In the genomic region with DNA sequence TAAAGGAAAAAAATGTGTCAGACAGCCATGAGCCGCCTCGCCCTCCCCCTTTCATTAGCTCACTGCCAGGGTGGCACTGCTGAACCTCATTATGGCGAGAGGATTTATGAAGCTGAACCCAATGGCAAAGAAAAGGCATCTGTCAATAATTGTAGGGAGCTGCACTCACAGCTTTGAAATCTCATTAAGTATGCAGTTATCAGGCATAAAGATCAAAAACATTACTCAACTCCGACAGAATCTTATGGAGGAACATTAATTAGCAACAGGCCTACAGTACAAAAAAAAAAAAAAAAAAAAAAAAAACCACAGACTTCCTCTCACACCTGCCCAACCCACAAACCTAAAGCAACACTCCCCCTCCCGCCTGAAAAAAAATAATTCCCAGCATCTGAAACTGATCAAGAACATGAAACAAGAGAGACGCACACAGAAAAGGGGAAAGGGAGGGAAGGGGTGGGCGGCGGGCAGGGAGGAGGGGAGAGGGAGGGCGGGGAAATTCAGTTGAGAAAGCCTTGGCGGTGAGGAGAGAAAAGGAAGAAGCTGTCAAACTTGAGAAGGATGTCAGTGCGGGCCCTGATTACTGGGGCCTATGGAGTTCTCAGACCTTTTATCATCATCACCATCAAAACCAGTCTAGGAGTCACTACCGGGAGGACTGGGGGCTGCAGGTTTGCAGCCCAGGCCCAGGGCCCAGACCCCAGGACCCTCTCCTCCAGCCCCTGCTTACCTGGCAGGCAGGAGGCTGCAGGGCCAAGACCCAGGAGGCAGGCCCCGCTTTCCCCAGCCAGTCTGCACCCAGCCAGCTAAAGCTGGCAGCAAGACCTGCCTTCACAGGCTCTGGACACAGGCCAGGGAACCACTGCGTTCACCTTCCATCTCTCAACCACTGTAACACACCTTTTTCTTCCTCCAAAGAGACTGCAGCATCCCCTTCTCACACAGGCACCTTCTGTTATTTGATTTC, we compare ENCODE assay signal across 8 cellular contexts. TPM values are rescaled to one million over a fixed set of nuclear protein-coding genes. Genes with fewer than 3 reads are reported as not detected.
DNase-seq lines count a peak whose midpoint lies in the region; ATAC-seq and TF ChIP-seq lines count a peak whose summit lies in the region.

No MANE protein-coding gene starts in this region.

- H3K4me3 ChIP-seq in HFF-Myc (replicated peaks; ENCODE audit: low read depth, low read length) (no peak overlapping the region), tibial nerve (no peak overlapping the region)

- no peak for TF ChIP-seq CTCF in AG09319 (IDR thresholded peaks at IDR 0.05; ENCODE audit: low read depth, low read length)
- TF ChIP-seq CTCF in HFF-Myc (IDR thresholded peaks at IDR 0.05; ENCODE audit: low read depth, low read length, missing control alignments), result no peak
- TF ChIP-seq CTCF in tibial nerve (IDR thresholded peaks at IDR 0.05), result no peak

- H3K27ac ChIP-seq in tibial nerve, result peak overlapping the region in 2 of 4 donors; percentile 32 to 75

- peaks cover 31% of the 10 kb centered on the region for H3K4me1 Mint-ChIP-seq in activated CD4-positive, alpha-beta memory T cell treated with anti-CD3 and anti-CD28 coated beads, Interleukin-2, amount 10 ng/mL, durations not matched to agents 7 days and 5 days

- H3K27ac Mint-ChIP-seq in activated CD4-positive, alpha-beta memory T cell treated with anti-CD3 and anti-CD28 coated beads, Interleukin-2, amount 10 ng/mL, durations not matched to agents 7 days and 5 days, result peak overlapping the region; percentile 24

- no peaks in the 10 kb centered on the region for H3K9me3 ChIP-seq in tibial nerve

- peaks cover 45% of the 10 kb centered on the region for H3K27me3 Mint-ChIP-seq in activated CD4-positive, alpha-beta memory T cell treated with anti-CD3 and anti-CD28 coated beads, Interleukin-2, amount 10 ng/mL, durations not matched to agents 7 days and 5 days

- CTCF ChIA-PET in activated CD4-positive, alpha-beta memory T cell treated with anti-CD3 and anti-CD28 coated beads, Interleukin-2, amount 10 ng/mL, durations not matched to agents 7 days and 5 days (lab: Charles Lee), result interaction anchor here (0.6 to 1.3 kb wide), 4 partner anchors 25 to 657 kb away, joined by 3 read pairs; no protein-coding TSS in a partner anchor

- no peaks in the 10 kb centered on the region for H3K27me3 ChIP-seq in tibial nerve

- POLR2A ChIA-PET in activated CD4-positive, alpha-beta memory T cell treated with anti-CD3 and anti-CD28 coated beads, Interleukin-2, amount 10 ng/mL, durations not matched to agents 7 days and 5 days (lab: Charles Lee), result interaction anchor here (0.7 to 1.3 kb wide), 2 partner anchors 11 to 126 kb away, joined by 3 read pairs; no protein-coding TSS in a partner anchor

- no peaks in the 10 kb centered on the region for H3K36me3 ChIP-seq in tibial nerve

- no peaks in the 10 kb centered on the region for H3K9me3 Mint-ChIP-seq in activated CD4-positive, alpha-beta memory T cell treated with anti-CD3 and anti-CD28 coated beads, Interleukin-2, amount 10 ng/mL, durations not matched to agents 7 days and 5 days

- H3K4me3 Mint-ChIP-seq in activated CD4-positive, alpha-beta memory T cell treated with anti-CD3 and anti-CD28 coated beads, Interleukin-2, amount 10 ng/mL, durations not matched to agents 7 days and 5 days, result peak overlapping the region; percentile 44

- H3K36me3 Mint-ChIP-seq in activated CD4-positive, alpha-beta memory T cell treated with anti-CD3 and anti-CD28 coated beads, Interleukin-2, amount 10 ng/mL, durations not matched to agents 7 days and 5 days (ENCODE audit: low read depth), result no peaks in the 10 kb centered on the region

- ATAC-seq in left lobe of liver (no peak), HG02678 (IDR thresholded peaks at IDR 0.05; ENCODE audit: unreplicated experiment) (no peak)

- peaks cover 0 to 56% (median 12%) of the 10 kb centered on the region in 4 donors for H3K4me1 ChIP-seq in tibial nerve

- no peak for TF ChIP-seq EP300 in tibial nerve (IDR thresholded peaks at IDR 0.05)

- 54 to 56% methylated on average over 14 of the region's 14 CpGs for WGBS in tibial nerve, 2 donors

- peak; percentile 85 for DNase-seq in AG09319 (ENCODE audit: extremely low read depth, low read depth)
- DNase-seq in HFF-Myc (ENCODE audit: extremely low read depth, low read depth), result peak; percentile 90
- peak; percentile 24 for DNase-seq in activated CD4-positive, alpha-beta memory T cell treated with anti-CD3 and anti-CD28 coated beads, Interleukin-2, amount 10 ng/mL, durations not matched to agents 7 days and 5 days
- peak; percentile 6 for DNase-seq in left lobe of liver (ENCODE audit: low spot score)
- DNase-seq in NCI-H1694 (lab: John Stamatoyannopoulos, UW), result no peak
- no peak for DNase-seq in tibial nerve (ENCODE audit: low spot score in 2 of 2)
- DNase-seq in activated CD4-positive, alpha-beta T cell treated with anti-CD3 and anti-CD28 coated beads for 1 hour, result no peak

- no peak for TF ChIP-seq POLR2A in tibial nerve (IDR thresholded peaks at IDR 0.05)

RNA-seq across cellular contexts. Expression of a gene that starts 8.9 kb away (rescaled TPM):
- total RNA-seq in activated CD4-positive, alpha-beta memory T cell treated with anti-CD3 and anti-CD28 coated beads, Interleukin-2, amount 10 ng/mL, durations not matched to agents 7 days and 5 days, result 1 to 10 TPM; 3.0 to 4.2 TPM
- total RNA-seq in left lobe of liver (1.1 TPM), tibial nerve (10 to 100 TPM; 20.4 to 22.4 (median 22.3) TPM)

Comparison
In these comparisons a context has a peak if more than half of its experiments do, and no peak if none do; other contexts are left out.
1. DNase-seq: peak in AG09319 (single experiment), HFF-Myc (single experiment), activated CD4-positive, alpha-beta memory T cell treated with anti-CD3 and anti-CD28 coated beads, Interleukin-2, amount 10 ng/mL, durations not matched to agents 7 days and 5 days (single experiment) and left lobe of liver (single experiment); none in NCI-H1694 (single experiment), tibial nerve (0 of 2) and activated CD4-positive, alpha-beta T cell treated with anti-CD3 and anti-CD28 coated beads for 1 hour (single experiment).
2. RNA of a gene that starts 8.9 kb away (total RNA-seq): 20.4 to 22.4 TPM in tibial nerve; 3.0 to 4.2 TPM in activated CD4-positive, alpha-beta memory T cell treated with anti-CD3 and anti-CD28 coated beads, Interleukin-2, amount 10 ng/mL, durations not matched to agents 7 days and 5 days and 1.1 TPM in left lobe of liver (single experiment); every median in the first group is over 4 times any median in the second.